Comparison of ENCODE assay signal across 8 cellular contexts in genomic region chr2:38751847-38752410, GRCh38. TPM values are rescaled to one million over a fixed set of nuclear protein-coding genes. Genes with fewer than 3 reads are reported as not detected.
DNase-seq lines count a peak whose midpoint lies in the region; ATAC-seq and TF ChIP-seq lines count a peak whose summit lies in the region.

No MANE protein-coding gene starts in this region.

- peaks cover 29 to 32% of the 10 kb centered on the region in 2 donors for H3K36me3 Mint-ChIP-seq in CD14-positive monocyte
- H3K36me3 Mint-ChIP-seq in activated CD4-positive, alpha-beta memory T cell treated with anti-CD3 and anti-CD28 coated beads, Interleukin-2, amount 10 ng/mL, durations not matched to agents 7 days and 5 days (ENCODE audit: low read depth) = peaks cover 42% of the 10 kb centered on the region

- TF ChIP-seq CTCF in CD14-positive monocyte (IDR thresholded peaks at IDR 0.05) = no peak

- POLR2A ChIA-PET in activated CD4-positive, alpha-beta memory T cell treated with anti-CD3 and anti-CD28 coated beads, Interleukin-2, amount 10 ng/mL, durations not matched to agents 7 days and 5 days (lab: Charles Lee) = interaction anchor here (0.5 to 9.9 kb wide), 75 partner anchors 10 to 675 kb away, joined by 3 to 364 read pairs (median 6); partner anchors contain the start of genes ATL2, CYP1B1, DHX57 and GALM

- H3K4me1 Mint-ChIP-seq in CD14-positive monocyte = peaks cover 36% of the 10 kb centered on the region
- peaks cover 46% of the 10 kb centered on the region for H3K4me1 Mint-ChIP-seq in activated CD4-positive, alpha-beta memory T cell treated with anti-CD3 and anti-CD28 coated beads, Interleukin-2, amount 10 ng/mL, durations not matched to agents 7 days and 5 days

- intact Hi-C loops in CD14-positive monocyte (cut with micrococcal nuclease) = loop anchor here in 1 of 2 donors (2.0 kb wide), 1 partner anchor 375 kb away; the partner anchor contains the start of gene ATL2

- DNase-seq in CD14-positive monocyte (ENCODE audit: low spot score) = no peak
- no peak for DNase-seq in activated CD4-positive, alpha-beta memory T cell treated with anti-CD3 and anti-CD28 coated beads, Interleukin-2, amount 10 ng/mL, durations not matched to agents 7 days and 5 days
- peak; percentile 62 for DNase-seq in stimulated activated CD8-positive, alpha-beta memory T cell treated with anti-CD3 and anti-CD28 coated beads, Interleukin-4, amount 100 ng/mL, for 48 hours
- no peak for DNase-seq in NCI-H1048 (lab: John Stamatoyannopoulos, UW)
- no peak for DNase-seq in NAMALWA (ENCODE audit: low spot score)
- no peak for DNase-seq in glomerular visceral epithelial cell (ENCODE audit: extremely low spot score)

- H3K9me3 Mint-ChIP-seq in CD14-positive monocyte = peaks cover 0 to 7% (median 0%) of the 10 kb centered on the region in 7 donors
- H3K9me3 Mint-ChIP-seq in activated CD4-positive, alpha-beta memory T cell treated with anti-CD3 and anti-CD28 coated beads, Interleukin-2, amount 10 ng/mL, durations not matched to agents 7 days and 5 days = no peaks in the 10 kb centered on the region

- peak overlapping the region; percentile 99 for H3K4me3 ChIP-seq in iPS-11a (ENCODE audit: low read depth, low read length)

- H3K4me3 Mint-ChIP-seq in CD14-positive monocyte = peak overlapping the region; percentile 99 to 100
- H3K4me3 Mint-ChIP-seq in activated CD4-positive, alpha-beta memory T cell treated with anti-CD3 and anti-CD28 coated beads, Interleukin-2, amount 10 ng/mL, durations not matched to agents 7 days and 5 days = peak overlapping the region; percentile 97

- peak overlapping the region; percentile 92 to 99 (median 97) for H3K27ac Mint-ChIP-seq in CD14-positive monocyte
- H3K27ac Mint-ChIP-seq in activated CD4-positive, alpha-beta memory T cell treated with anti-CD3 and anti-CD28 coated beads, Interleukin-2, amount 10 ng/mL, durations not matched to agents 7 days and 5 days = peak overlapping the region; percentile 98

- ATAC-seq in HG03103 (IDR thresholded peaks at IDR 0.05; ENCODE audit: low read depth, unreplicated experiment) = peak; percentile 6

- CTCF ChIA-PET in activated CD4-positive, alpha-beta memory T cell treated with anti-CD3 and anti-CD28 coated beads, Interleukin-2, amount 10 ng/mL, durations not matched to agents 7 days and 5 days (lab: Charles Lee) = interaction anchor here (0.6 to 2.2 kb wide), 11 partner anchors 10 to 202 kb away, joined by 3 to 10 read pairs (median 4); no protein-coding TSS in a partner anchor

- peaks cover 0 to 3% (median 0%) of the 10 kb centered on the region in 3 donors for H3K27me3 Mint-ChIP-seq in CD14-positive monocyte (ENCODE audit: low read depth in 3 of 3)
- no peaks in the 10 kb centered on the region for H3K27me3 Mint-ChIP-seq in activated CD4-positive, alpha-beta memory T cell treated with anti-CD3 and anti-CD28 coated beads, Interleukin-2, amount 10 ng/mL, durations not matched to agents 7 days and 5 days

RNA-seq across cellular contexts. Expression of gene SRSF7, which starts 0.8 kb away (rescaled TPM):
- polyA plus RNA-seq in CD14-positive monocyte = 100 to 1,000 TPM; 226 to 246 TPM
- 100 to 1,000 TPM; 243 to 249 TPM for total RNA-seq in activated CD4-positive, alpha-beta memory T cell treated with anti-CD3 and anti-CD28 coated beads, Interleukin-2, amount 10 ng/mL, durations not matched to agents 7 days and 5 days

RNA-seq across cellular contexts. Expression of gene GEMIN6, which starts 26.1 kb away (rescaled TPM):
- polyA plus RNA-seq in CD14-positive monocyte = 10 to 100 TPM in 1 of 2 donors, 1 to 10 TPM in 1; 8.9 to 13.4 TPM
- total RNA-seq in activated CD4-positive, alpha-beta memory T cell treated with anti-CD3 and anti-CD28 coated beads, Interleukin-2, amount 10 ng/mL, durations not matched to agents 7 days and 5 days = 10 to 100 TPM; 12.0 to 15.3 TPM
